Comparison of ENCODE assay signal across 10 cellular contexts in the genomic region with DNA sequence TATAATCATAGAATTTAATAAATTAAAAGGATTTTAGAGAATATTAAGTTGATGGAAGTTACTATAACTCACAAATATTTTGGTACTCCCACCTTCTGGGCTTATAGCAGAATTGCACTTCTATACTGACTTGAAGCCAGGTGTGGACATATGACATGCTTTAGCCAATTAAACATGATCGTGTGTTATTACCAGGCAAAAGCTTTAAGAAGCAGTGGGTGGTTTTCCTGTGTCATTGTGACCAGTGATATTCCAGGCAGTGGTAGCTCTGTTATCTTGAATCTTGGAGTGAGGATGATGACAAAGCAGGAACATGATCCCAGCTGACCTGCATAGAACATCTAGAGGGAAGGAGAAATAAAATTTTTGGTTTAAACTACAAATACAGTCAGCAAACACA.
DNase-seq lines count a peak whose midpoint lies in the region; ATAC-seq and TF ChIP-seq lines count a peak whose summit lies in the region.
"Had no signal": no experiment of that assay in that cellular context is flagged by ENCODE, and none has a peak within 500 bp of the region (broad histone marks: within the 10 kb centered on the region; RNA-seq: fewer than 3 reads in every experiment).

No MANE protein-coding gene starts in this region.

- H3K27ac Mint-ChIP-seq in brain (no peak overlapping the region), neural crest cell (ENCODE audit: unreplicated experiment) (no peak overlapping the region)
- H3K27ac Mint-ChIP-seq: CD4-positive, CD25-positive, alpha-beta regulatory T cell had no signal

- H3K4me1 Mint-ChIP-seq in brain (peaks cover 10% of the 10 kb centered on the region), neural crest cell (peaks cover 14% of the 10 kb centered on the region)
- H3K4me1 Mint-ChIP-seq: CD4-positive, CD25-positive, alpha-beta regulatory T cell had no signal

- H3K36me3 Mint-ChIP-seq in brain (no peaks in the 10 kb centered on the region), neural crest cell (ENCODE audit: low read depth) (no peaks in the 10 kb centered on the region)
- H3K36me3 Mint-ChIP-seq: CD4-positive, CD25-positive, alpha-beta regulatory T cell had no signal

- TF ChIP-seq EP300 in upper lobe of left lung (IDR thresholded peaks at IDR 0.05): no peak

- no peaks in the 10 kb centered on the region for H3K36me3 ChIP-seq in upper lobe of left lung

- in situ Hi-C loops in KBM-7 (cut with MboI; ENCODE audit: low pct_unique_long_range_greater_than_20kb, low sequenced_read_pairs): no loop called here

- no peak overlapping the region for H3K4me3 ChIP-seq in upper lobe of left lung

- ATAC-seq in HG03196 (IDR thresholded peaks at IDR 0.05; ENCODE audit: unreplicated experiment) (no peak), HG03439 (IDR thresholded peaks at IDR 0.05; ENCODE audit: unreplicated experiment) (no peak), upper lobe of left lung (ENCODE audit: low FRiP score in 2 of 2) (no peak)
- ATAC-seq: Panc1 had no signal

- no peaks in the 10 kb centered on the region for H3K9me3 ChIP-seq in upper lobe of left lung

- H3K27me3 Mint-ChIP-seq in brain (no peaks in the 10 kb centered on the region), neural crest cell (ENCODE audit: low read depth) (no peaks in the 10 kb centered on the region)
- H3K27me3 Mint-ChIP-seq: CD4-positive, CD25-positive, alpha-beta regulatory T cell had no signal

- H3K4me1 ChIP-seq in upper lobe of left lung: peaks cover 0 to 5% (median 0%) of the 10 kb centered on the region in 4 donors

- DNase-seq in NCI-H1694 treated with DMSO at 0.1 percent for 48 hours (lab: John Stamatoyannopoulos, UW) (peak; percentile 5), NCI-H1694 (lab: John Stamatoyannopoulos, UW) (no peak), KBM-7 (peak; percentile 24), neural crest cell (ENCODE audit: low read depth, low spot score) (no peak), upper lobe of left lung (no peak)
- DNase-seq: CD4-positive, CD25-positive, alpha-beta regulatory T cell had no signal

- no peaks in the 10 kb centered on the region for H3K27me3 ChIP-seq in upper lobe of left lung

- WGBS in upper lobe of left lung, 2 donors: 26 to 42% methylated on average over 1 of the region's 1 CpG

- no peak for TF ChIP-seq POLR2A in upper lobe of left lung (IDR thresholded peaks at IDR 0.05)

- TF ChIP-seq CTCF in brain (conservative IDR thresholded peaks at IDR 0.05): peak; percentile 8 to 51
- TF ChIP-seq CTCF in neural crest cell (conservative IDR thresholded peaks at IDR 0.05): peak; percentile 39
- TF ChIP-seq CTCF in upper lobe of left lung (IDR thresholded peaks at IDR 0.05): peak in 1 of 6 experiments; percentile 11

- H3K4me3 Mint-ChIP-seq in brain (no peak overlapping the region), neural crest cell (no peak overlapping the region)
- H3K4me3 Mint-ChIP-seq: CD4-positive, CD25-positive, alpha-beta regulatory T cell had no signal

- H3K9me3 Mint-ChIP-seq in brain (peaks cover 0 to 3% (median 0%) of the 10 kb centered on the region in 5 experiments), neural crest cell (peaks cover 5% of the 10 kb centered on the region)

- H3K27ac ChIP-seq in upper lobe of left lung: no peak overlapping the region

Comparison
In these comparisons a context has a peak if more than half of its experiments do, and no peak if none do; other contexts are left out.
1. DNase-seq: peak in NCI-H1694 treated with DMSO at 0.1 percent for 48 hours (single experiment) and KBM-7 (single experiment); none in NCI-H1694 (single experiment), neural crest cell (single experiment) and upper lobe of left lung (0 of 2).